ENCODE assay signal across 1 cellular context in the genomic region with DNA sequence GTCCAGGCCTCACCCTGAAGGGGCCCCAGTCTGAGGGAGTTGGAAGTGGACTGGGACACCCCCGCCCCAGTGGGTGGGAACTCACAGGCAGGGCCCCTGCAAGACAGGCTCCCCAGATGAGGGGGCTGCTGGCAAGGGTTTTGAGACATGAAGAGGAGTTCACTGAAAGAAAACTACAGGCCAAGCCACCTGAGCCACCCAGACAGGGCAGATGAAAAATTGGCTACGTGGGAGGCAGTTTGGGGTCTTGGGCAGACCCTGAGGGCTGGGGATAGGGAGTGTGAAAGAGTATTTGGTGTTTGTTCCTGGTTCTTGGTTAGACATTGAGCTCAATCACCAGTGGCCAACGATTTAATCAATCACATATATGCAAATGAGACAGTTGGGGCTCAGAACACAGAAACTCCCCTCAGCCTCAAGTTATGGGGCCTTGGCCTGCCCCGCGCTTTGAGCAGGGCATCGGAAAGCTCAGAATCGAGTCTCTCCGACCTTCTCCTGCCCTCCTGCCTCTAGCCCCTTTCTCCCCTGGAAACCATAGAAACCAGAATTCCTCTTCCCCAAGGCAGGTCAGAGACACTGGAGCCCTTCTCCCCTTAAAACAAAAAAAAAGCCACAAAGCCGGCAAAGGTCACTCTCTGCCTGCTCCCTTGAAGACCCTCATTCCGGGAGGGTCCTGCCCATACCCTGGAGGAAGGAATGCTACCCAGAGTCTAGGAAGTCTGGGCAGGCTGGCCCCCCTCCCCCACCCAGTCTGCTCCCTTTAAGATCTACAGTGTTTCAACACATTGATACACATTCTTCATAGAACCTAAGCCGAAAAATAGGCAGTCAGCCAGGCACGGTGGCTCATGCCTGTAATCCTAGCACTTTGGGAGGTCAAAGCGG.
TF ChIP-seq lines count a peak whose summit lies in the region.

No MANE protein-coding gene starts in this region.

TF ChIP-seq in HepG2, 621 proteins besides CTCF, POLR2A, EP300 and RAD21 (continued from another document and continues in another):
- TF ChIP-seq ZNF672 (CRISPR knock-in tag; IDR thresholded peaks at IDR 0.05): no peak
- no peak for TF ChIP-seq ONECUT2 (CRISPR knock-in tag; IDR thresholded peaks at IDR 0.05)
- TF ChIP-seq CREM (IDR thresholded peaks at IDR 0.05): no peak
- TF ChIP-seq CREM (CRISPR knock-in tag; IDR thresholded peaks at IDR 0.05): no peak
- TF ChIP-seq NFKB2 (CRISPR knock-in tag; IDR thresholded peaks at IDR 0.05; ENCODE audit: borderline replicate concordance): 0 out of 2 replicates have a peak, but pooled peaks have one; percentile 5
- no peak for TF ChIP-seq ZFYVE20 (CRISPR knock-in tag; IDR thresholded peaks at IDR 0.05; ENCODE audit: borderline replicate concordance, low read depth)
- 0 out of 2 replicates have a peak, but pooled peaks have one; percentile 1 for TF ChIP-seq CEBPB (IDR thresholded peaks at IDR 0.05; ENCODE audit: borderline replicate concordance, low read depth, low read length)
- TF ChIP-seq AGO2 (optimal IDR thresholded peaks at IDR 0.05; ENCODE audit: low read depth, low read length): no peak
- no peak for TF ChIP-seq ATF1 (CRISPR knock-in tag; IDR thresholded peaks at IDR 0.05)
- 0 out of 2 replicates have a peak, but pooled peaks have one; percentile 6 for TF ChIP-seq ZFP62 (CRISPR knock-in tag; IDR thresholded peaks at IDR 0.05)
- TF ChIP-seq, protein P1, sequence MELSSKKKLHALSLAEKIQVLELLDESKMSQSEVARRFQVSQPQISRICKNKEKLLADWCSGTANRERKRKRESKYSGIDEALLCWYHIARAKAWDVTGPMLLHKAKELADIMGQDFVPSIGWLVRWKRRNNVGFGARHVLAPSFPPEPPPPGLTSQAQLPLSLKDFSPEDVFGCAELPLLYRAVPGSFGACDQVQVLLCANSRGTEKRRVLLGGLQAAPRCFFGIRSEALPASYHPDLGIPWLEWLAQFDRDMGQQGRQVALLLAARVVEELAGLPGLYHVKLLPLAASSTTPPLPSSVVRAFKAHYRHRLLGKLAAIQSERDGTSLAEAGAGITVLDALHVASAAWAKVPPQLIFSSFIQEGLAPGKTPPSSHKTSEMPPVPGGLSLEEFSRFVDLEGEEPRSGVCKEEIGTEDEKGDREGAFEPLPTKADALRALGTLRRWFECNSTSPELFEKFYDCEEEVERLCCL (CRISPR knock-in tag; IDR thresholded peaks at IDR 0.05; ENCODE audit: borderline replicate concordance): no peak
- TF ChIP-seq ZNF501 (CRISPR knock-in tag; IDR thresholded peaks at IDR 0.05): no peak
- no peak for TF ChIP-seq NR2C2 (CRISPR knock-in tag; IDR thresholded peaks at IDR 0.05; ENCODE audit: borderline replicate concordance)
- TF ChIP-seq, protein P2, sequence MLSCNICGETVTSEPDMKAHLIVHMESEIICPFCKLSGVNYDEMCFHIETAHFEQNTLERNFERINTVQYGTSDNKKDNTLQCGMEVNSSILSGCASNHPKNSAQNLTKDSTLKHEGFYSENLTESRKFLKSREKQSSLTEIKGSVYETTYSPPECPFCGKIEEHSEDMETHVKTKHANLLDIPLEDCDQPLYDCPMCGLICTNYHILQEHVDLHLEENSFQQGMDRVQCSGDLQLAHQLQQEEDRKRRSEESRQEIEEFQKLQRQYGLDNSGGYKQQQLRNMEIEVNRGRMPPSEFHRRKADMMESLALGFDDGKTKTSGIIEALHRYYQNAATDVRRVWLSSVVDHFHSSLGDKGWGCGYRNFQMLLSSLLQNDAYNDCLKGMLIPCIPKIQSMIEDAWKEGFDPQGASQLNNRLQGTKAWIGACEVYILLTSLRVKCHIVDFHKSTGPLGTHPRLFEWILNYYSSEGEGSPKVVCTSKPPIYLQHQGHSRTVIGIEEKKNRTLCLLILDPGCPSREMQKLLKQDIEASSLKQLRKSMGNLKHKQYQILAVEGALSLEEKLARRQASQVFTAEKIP (CRISPR knock-in tag; IDR thresholded peaks at IDR 0.05; ENCODE audit: borderline replicate concordance): no peak
- no peak for TF ChIP-seq RNF2 (conservative IDR thresholded peaks at IDR 0.05; ENCODE audit: low read depth)
- TF ChIP-seq, protein P3, sequence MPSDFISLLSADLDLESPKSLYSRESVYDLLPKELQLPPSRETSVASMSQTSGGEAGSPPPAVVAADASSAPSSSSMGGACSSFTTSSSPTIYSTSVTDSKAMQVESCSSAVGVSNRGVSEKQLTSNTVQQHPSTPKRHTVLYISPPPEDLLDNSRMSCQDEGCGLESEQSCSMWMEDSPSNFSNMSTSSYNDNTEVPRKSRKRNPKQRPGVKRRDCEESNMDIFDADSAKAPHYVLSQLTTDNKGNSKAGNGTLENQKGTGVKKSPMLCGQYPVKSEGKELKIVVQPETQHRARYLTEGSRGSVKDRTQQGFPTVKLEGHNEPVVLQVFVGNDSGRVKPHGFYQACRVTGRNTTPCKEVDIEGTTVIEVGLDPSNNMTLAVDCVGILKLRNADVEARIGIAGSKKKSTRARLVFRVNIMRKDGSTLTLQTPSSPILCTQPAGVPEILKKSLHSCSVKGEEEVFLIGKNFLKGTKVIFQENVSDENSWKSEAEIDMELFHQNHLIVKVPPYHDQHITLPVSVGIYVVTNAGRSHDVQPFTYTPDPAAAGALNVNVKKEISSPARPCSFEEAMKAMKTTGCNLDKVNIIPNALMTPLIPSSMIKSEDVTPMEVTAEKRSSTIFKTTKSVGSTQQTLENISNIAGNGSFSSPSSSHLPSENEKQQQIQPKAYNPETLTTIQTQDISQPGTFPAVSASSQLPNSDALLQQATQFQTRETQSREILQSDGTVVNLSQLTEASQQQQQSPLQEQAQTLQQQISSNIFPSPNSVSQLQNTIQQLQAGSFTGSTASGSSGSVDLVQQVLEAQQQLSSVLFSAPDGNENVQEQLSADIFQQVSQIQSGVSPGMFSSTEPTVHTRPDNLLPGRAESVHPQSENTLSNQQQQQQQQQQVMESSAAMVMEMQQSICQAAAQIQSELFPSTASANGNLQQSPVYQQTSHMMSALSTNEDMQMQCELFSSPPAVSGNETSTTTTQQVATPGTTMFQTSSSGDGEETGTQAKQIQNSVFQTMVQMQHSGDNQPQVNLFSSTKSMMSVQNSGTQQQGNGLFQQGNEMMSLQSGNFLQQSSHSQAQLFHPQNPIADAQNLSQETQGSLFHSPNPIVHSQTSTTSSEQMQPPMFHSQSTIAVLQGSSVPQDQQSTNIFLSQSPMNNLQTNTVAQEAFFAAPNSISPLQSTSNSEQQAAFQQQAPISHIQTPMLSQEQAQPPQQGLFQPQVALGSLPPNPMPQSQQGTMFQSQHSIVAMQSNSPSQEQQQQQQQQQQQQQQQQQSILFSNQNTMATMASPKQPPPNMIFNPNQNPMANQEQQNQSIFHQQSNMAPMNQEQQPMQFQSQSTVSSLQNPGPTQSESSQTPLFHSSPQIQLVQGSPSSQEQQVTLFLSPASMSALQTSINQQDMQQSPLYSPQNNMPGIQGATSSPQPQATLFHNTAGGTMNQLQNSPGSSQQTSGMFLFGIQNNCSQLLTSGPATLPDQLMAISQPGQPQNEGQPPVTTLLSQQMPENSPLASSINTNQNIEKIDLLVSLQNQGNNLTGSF (CRISPR knock-in tag; IDR thresholded peaks at IDR 0.05): no peak
- TF ChIP-seq ZNF160 (CRISPR knock-in tag; IDR thresholded peaks at IDR 0.05): no peak
- no peak for TF ChIP-seq GTF3A (CRISPR knock-in tag; conservative IDR thresholded peaks at IDR 0.05)
- TF ChIP-seq ZNF317 (CRISPR knock-in tag; IDR thresholded peaks at IDR 0.05): no peak
- no peak for TF ChIP-seq ZNF292 (CRISPR knock-in tag; IDR thresholded peaks at IDR 0.05; ENCODE audit: borderline replicate concordance, low read depth)
- no peak for TF ChIP-seq FOSL1 (CRISPR knock-in tag; IDR thresholded peaks at IDR 0.05; ENCODE audit: borderline replicate concordance)
- TF ChIP-seq, protein P4, sequence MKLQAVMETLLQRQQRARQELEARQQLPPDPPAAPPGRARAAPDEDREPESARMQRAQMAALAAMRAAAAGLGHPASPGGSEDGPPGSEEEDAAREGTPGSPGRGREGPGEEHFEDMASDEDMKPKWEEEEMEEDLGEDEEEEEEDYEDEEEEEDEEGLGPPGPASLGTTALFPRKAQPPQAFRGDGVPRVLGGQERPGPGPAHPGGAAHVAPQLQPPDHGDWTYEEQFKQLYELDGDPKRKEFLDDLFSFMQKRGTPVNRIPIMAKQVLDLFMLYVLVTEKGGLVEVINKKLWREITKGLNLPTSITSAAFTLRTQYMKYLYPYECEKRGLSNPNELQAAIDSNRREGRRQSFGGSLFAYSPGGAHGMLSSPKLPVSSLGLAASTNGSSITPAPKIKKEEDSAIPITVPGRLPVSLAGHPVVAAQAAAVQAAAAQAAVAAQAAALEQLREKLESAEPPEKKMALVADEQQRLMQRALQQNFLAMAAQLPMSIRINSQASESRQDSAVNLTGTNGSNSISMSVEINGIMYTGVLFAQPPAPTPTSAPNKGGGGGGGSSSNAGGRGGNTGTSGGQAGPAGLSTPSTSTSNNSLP (IDR thresholded peaks at IDR 0.05; ENCODE audit: low read depth, low read length): no peak
- TF ChIP-seq, protein P5, sequence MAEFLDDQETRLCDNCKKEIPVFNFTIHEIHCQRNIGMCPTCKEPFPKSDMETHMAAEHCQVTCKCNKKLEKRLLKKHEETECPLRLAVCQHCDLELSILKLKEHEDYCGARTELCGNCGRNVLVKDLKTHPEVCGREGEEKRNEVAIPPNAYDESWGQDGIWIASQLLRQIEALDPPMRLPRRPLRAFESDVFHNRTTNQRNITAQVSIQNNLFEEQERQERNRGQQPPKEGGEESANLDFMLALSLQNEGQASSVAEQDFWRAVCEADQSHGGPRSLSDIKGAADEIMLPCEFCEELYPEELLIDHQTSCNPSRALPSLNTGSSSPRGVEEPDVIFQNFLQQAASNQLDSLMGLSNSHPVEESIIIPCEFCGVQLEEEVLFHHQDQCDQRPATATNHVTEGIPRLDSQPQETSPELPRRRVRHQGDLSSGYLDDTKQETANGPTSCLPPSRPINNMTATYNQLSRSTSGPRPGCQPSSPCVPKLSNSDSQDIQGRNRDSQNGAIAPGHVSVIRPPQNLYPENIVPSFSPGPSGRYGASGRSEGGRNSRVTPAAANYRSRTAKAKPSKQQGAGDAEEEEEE (CRISPR knock-in tag; IDR thresholded peaks at IDR 0.05; ENCODE audit: borderline replicate concordance): no peak
- no peak for TF ChIP-seq CBX2 (IDR thresholded peaks at IDR 0.05; ENCODE audit: low read depth, low read length)
- no peak for TF ChIP-seq CBX2 (CRISPR knock-in tag; IDR thresholded peaks at IDR 0.05; ENCODE audit: low read depth)
- TF ChIP-seq, protein P6, sequence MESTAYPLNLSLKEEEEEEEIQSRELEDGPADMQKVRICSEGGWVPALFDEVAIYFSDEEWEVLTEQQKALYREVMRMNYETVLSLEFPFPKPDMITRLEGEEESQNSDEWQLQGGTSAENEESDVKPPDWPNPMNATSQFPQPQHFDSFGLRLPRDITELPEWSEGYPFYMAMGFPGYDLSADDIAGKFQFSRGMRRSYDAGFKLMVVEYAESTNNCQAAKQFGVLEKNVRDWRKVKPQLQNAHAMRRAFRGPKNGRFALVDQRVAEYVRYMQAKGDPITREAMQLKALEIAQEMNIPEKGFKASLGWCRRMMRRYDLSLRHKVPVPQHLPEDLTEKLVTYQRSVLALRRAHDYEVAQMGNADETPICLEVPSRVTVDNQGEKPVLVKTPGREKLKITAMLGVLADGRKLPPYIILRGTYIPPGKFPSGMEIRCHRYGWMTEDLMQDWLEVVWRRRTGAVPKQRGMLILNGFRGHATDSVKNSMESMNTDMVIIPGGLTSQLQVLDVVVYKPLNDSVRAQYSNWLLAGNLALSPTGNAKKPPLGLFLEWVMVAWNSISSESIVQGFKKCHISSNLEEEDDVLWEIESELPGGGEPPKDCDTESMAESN (CRISPR knock-in tag; conservative IDR thresholded peaks at IDR 0.05): no peak
- TF ChIP-seq, protein P7, sequence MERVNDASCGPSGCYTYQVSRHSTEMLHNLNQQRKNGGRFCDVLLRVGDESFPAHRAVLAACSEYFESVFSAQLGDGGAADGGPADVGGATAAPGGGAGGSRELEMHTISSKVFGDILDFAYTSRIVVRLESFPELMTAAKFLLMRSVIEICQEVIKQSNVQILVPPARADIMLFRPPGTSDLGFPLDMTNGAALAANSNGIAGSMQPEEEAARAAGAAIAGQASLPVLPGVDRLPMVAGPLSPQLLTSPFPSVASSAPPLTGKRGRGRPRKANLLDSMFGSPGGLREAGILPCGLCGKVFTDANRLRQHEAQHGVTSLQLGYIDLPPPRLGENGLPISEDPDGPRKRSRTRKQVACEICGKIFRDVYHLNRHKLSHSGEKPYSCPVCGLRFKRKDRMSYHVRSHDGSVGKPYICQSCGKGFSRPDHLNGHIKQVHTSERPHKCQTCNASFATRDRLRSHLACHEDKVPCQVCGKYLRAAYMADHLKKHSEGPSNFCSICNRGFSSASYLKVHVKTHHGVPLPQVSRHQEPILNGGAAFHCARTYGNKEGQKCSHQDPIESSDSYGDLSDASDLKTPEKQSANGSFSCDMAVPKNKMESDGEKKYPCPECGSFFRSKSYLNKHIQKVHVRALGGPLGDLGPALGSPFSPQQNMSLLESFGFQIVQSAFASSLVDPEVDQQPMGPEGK (CRISPR knock-in tag; IDR thresholded peaks at IDR 0.05): peak; percentile 40; the same call in 1 of the 2 replicates
- TF ChIP-seq ZBTB7B (CRISPR knock-in tag; IDR thresholded peaks at IDR 0.05): 0 out of 2 replicates have a peak, but pooled peaks have one; percentile 23
- TF ChIP-seq, protein P8, sequence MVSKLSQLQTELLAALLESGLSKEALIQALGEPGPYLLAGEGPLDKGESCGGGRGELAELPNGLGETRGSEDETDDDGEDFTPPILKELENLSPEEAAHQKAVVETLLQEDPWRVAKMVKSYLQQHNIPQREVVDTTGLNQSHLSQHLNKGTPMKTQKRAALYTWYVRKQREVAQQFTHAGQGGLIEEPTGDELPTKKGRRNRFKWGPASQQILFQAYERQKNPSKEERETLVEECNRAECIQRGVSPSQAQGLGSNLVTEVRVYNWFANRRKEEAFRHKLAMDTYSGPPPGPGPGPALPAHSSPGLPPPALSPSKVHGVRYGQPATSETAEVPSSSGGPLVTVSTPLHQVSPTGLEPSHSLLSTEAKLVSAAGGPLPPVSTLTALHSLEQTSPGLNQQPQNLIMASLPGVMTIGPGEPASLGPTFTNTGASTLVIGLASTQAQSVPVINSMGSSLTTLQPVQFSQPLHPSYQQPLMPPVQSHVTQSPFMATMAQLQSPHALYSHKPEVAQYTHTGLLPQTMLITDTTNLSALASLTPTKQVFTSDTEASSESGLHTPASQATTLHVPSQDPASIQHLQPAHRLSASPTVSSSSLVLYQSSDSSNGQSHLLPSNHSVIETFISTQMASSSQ (IDR thresholded peaks at IDR 0.05; ENCODE audit: low read depth): no peak
- TF ChIP-seq, protein P8 (CRISPR knock-in tag; IDR thresholded peaks at IDR 0.05; ENCODE audit: borderline replicate concordance): no peak
- TF ChIP-seq ZNF557 (CRISPR knock-in tag; IDR thresholded peaks at IDR 0.05): no peak
- TF ChIP-seq IRX3 (CRISPR knock-in tag; IDR thresholded peaks at IDR 0.05; ENCODE audit: borderline replicate concordance, low read depth): no peak
- TF ChIP-seq HNRNPUL1 (IDR thresholded peaks at IDR 0.05; ENCODE audit: low read depth, low read length): no peak
